In genomic region chr11:134252539-134253188, GRCh38 we compare ENCODE assay signal across 8 cellular contexts. TPM values are rescaled to one million over a fixed set of nuclear protein-coding genes. Genes with fewer than 3 reads are reported as not detected.
DNase-seq lines count a peak whose midpoint lies in the region; ATAC-seq and TF ChIP-seq lines count a peak whose summit lies in the region.

No MANE protein-coding gene starts in this region.

- no peak for TF ChIP-seq CTCF in GM12865 (IDR thresholded peaks at IDR 0.05; ENCODE audit: insufficient read depth, low read depth, low read length, missing control alignments)
- TF ChIP-seq CTCF in heart left ventricle (IDR thresholded peaks at IDR 0.05): no peak

- ATAC-seq in heart left ventricle (peak in 3 of 4 donors; percentile 2 to 37 (median 9)), sciatic nerve (peak; percentile 42)

- no peaks in the 10 kb centered on the region for H3K27me3 ChIP-seq in HAP-1 (ENCODE audit: low read depth)
- H3K27me3 ChIP-seq in MG63: no peaks in the 10 kb centered on the region
- no peaks in the 10 kb centered on the region for H3K27me3 ChIP-seq in heart left ventricle

- no peak for TF ChIP-seq POLR2A in heart left ventricle (IDR thresholded peaks at IDR 0.05)

- no peaks in the 10 kb centered on the region for H3K9me3 ChIP-seq in HAP-1
- no peaks in the 10 kb centered on the region for H3K9me3 ChIP-seq in MG63
- H3K9me3 ChIP-seq in heart left ventricle: no peaks in the 10 kb centered on the region

- H3K4me3 ChIP-seq in GM12865 (ENCODE audit: low read depth, low read length) (peak overlapping the region; percentile 82), HAP-1 (peak overlapping the region; percentile 78), MG63 (peak overlapping the region; percentile 89), heart left ventricle (peak overlapping the region; percentile 78 to 97 (median 88))

- H3K36me3 ChIP-seq in HAP-1 (replicated peaks) (peaks cover 24% of the 10 kb centered on the region), MG63 (0 out of 2 replicates have a peak, but pooled peaks cover 3% of the 10 kb centered on the region), heart left ventricle (peaks cover 0 to 49% (median 43%) of the 10 kb centered on the region in 9 donors)

- DNase-seq in GM12865 (ENCODE audit: low read depth) (peak; percentile 35), HAP-1 (ENCODE audit: low spot score in 2 of 2) (peak in 1 of 2 experiments; percentile 52), MG63 (no peak), heart left ventricle (peak in 2 of 5 donors; percentile 14 to 32), sciatic nerve (ENCODE audit: low spot score) (no peak), G401 (ENCODE audit: low spot score) (no peak), retina (no peak)
- DNase-seq in activated effector memory CD4-positive, alpha-beta T cell treated with Interleukin-2 at 50 U/mL for 16 hours: peak; percentile 15

- H3K4me1 ChIP-seq in HAP-1 (peaks cover 20% of the 10 kb centered on the region), heart left ventricle (peaks cover 4 to 33% (median 21%) of the 10 kb centered on the region in 12 donors)

- in situ Hi-C loops in HAP-1 (cut with MboI; ENCODE audit: low sequenced_read_pairs): no loop called here
- in situ Hi-C loops in G401 (cut with HindIII; ENCODE audit: low sequenced_read_pairs): no loop called here

- intact Hi-C loops in heart left ventricle (cut with DNase I) (loop anchor here in 3 of 10 donors (1.0 to 2.0 kb wide), 2 partner anchors 28 kb away; partner anchors contain the start of gene VPS26B (in 3 of the 3)), sciatic nerve (cut with DNase I) (no loop called here)

- H3K27ac ChIP-seq in heart left ventricle: peak overlapping the region in 11 of 12 donors; percentile 22 to 83 (median 71)

- 3 to 5% (median 4%) methylated on average over 22 of the region's 22 CpGs for WGBS in heart left ventricle, 4 donors

RNA-seq across cellular contexts. Expression of gene THYN1, which starts 0.5 kb away (rescaled TPM):
- 32.7 and 43.3 TPM in 2 replicates for total RNA-seq in MG63 (2014; rRNA removed; shearing (Covaris generic); ENCODE audit: low replicate concordance)
- total RNA-seq in heart left ventricle: 10 to 100 TPM; 34.1 to 47.8 (median 41.9) TPM
- 10 to 100 TPM; 48.8 to 59.4 TPM for polyA plus RNA-seq in heart left ventricle
- 34.9 TPM for total RNA-seq in sciatic nerve
- total RNA-seq in G401 (2014; rRNA removed; shearing (Covaris generic)): 111 and 116 TPM in 2 replicates

RNA-seq across cellular contexts. Expression of gene ACAD8, which starts 0.7 kb away (rescaled TPM):
- total RNA-seq in MG63 (2014; rRNA removed; shearing (Covaris generic); ENCODE audit: low replicate concordance): 12.3 and 14.9 TPM in 2 replicates
- total RNA-seq in heart left ventricle (10 to 100 TPM; 23.2 to 48.2 (median 38.9) TPM), sciatic nerve (24.2 TPM)
- polyA plus RNA-seq in heart left ventricle: 10 to 100 TPM; 21.0 to 37.1 TPM
- total RNA-seq in G401 (2014; rRNA removed; shearing (Covaris generic)): 54.8 and 58.8 TPM in 2 replicates

RNA-seq across cellular contexts. Expression of gene GLB1L3, which starts 23.5 kb away (rescaled TPM):
- not detected in 2 replicates for total RNA-seq in MG63 (2014; rRNA removed; shearing (Covaris generic); ENCODE audit: low replicate concordance)
- total RNA-seq in heart left ventricle (not detected), sciatic nerve (not detected)
- polyA plus RNA-seq in heart left ventricle: not detected
- total RNA-seq in G401 (2014; rRNA removed; shearing (Covaris generic)): not detected in 2 replicates

RNA-seq across cellular contexts. Expression of gene VPS26B, which starts 28.2 kb away (rescaled TPM):
- total RNA-seq in MG63 (2014; rRNA removed; shearing (Covaris generic); ENCODE audit: low replicate concordance): 33.0 and 37.6 TPM in 2 replicates
- total RNA-seq in heart left ventricle (10 to 100 TPM; 35.0 to 49.6 (median 37.8) TPM), sciatic nerve (39.1 TPM)
- 10 to 100 TPM; 19.6 to 36.8 TPM for polyA plus RNA-seq in heart left ventricle
- 46.1 and 56.2 TPM in 2 replicates for total RNA-seq in G401 (2014; rRNA removed; shearing (Covaris generic))

RNA-seq across cellular contexts. Expression of gene NCAPD3, which starts 28.9 kb away (rescaled TPM):
- total RNA-seq in MG63 (2014; rRNA removed; shearing (Covaris generic); ENCODE audit: low replicate concordance): 34.4 and 43.9 TPM in 2 replicates
- total RNA-seq in heart left ventricle: 10 to 100 TPM in 6 of 9 donors, 1 to 10 TPM in 3; 9.4 to 18.8 (median 11.0) TPM
- polyA plus RNA-seq in heart left ventricle: 1 to 10 TPM; 4.7 to 9.8 TPM
- 14.2 TPM for total RNA-seq in sciatic nerve
- 35.4 and 49.5 TPM in 2 replicates for total RNA-seq in G401 (2014; rRNA removed; shearing (Covaris generic))

Comparison
In these comparisons a context has a peak if more than half of its experiments do, and no peak if none do; other contexts are left out.
1. DNase-seq: peak in GM12865 (single experiment) and activated effector memory CD4-positive, alpha-beta T cell treated with Interleukin-2 at 50 U/mL for 16 hours (single experiment); none in MG63 (single experiment), sciatic nerve (single experiment), G401 (single experiment) and retina (single experiment).
2. Peak in every context shown above with its lines, with median percentiles within 50 percentile points of each other: H3K4me3 ChIP-seq.